In genomic region chr19:10486551-10486950, GRCh38 we compare ENCODE assay signal across 17 cellular contexts. TPM values are rescaled to one million over a fixed set of nuclear protein-coding genes. Genes with fewer than 3 reads are reported as not detected.
"Had no signal": no experiment of that assay in that cellular context is flagged by ENCODE, and none has a peak within 500 bp of the region (broad histone marks: within the 10 kb centered on the region; RNA-seq: fewer than 3 reads in every experiment).

No MANE protein-coding gene starts in this region.

- H3K9me3 ChIP-seq: heart right ventricle, pancreas, prostate gland, suprapubic skin, thyroid gland had no signal

- H3K36me3 Mint-ChIP-seq: natural killer cell had no signal

- ATAC-seq: esophagus mucosa, natural killer cell, pancreas, sciatic nerve had no signal

- H3K27ac ChIP-seq: heart right ventricle, pancreas, prostate gland, suprapubic skin, thyroid gland had no signal

- H3K4me3 Mint-ChIP-seq: natural killer cell, type B pancreatic cell had no signal

- H3K27me3 Mint-ChIP-seq: type B pancreatic cell had no signal

- H3K9me3 Mint-ChIP-seq: natural killer cell, type B pancreatic cell had no signal

- H3K4me1 Mint-ChIP-seq: natural killer cell had no signal

- H3K27ac Mint-ChIP-seq: type B pancreatic cell had no signal

- DNase-seq: effector CD8-positive, alpha-beta T cell; heart right ventricle; kidney glomerular epithelial cell; natural killer cell; occipital lobe; pancreas; retina; stimulated activated CD4-positive, alpha-beta T cell treated with anti-CD3 and anti-CD28 coated beads, Interleukin-2, amount 100 ng/mL, for 24 hours; stimulated activated naive CD4-positive, alpha-beta T cell treated with Interleukin-2 at 50 U/mL for 16 hours; thyroid gland had no signal

- H3K4me3 ChIP-seq: heart right ventricle, pancreas, prostate gland, suprapubic skin, thyroid gland had no signal

- H3K27me3 ChIP-seq: heart right ventricle, pancreas, suprapubic skin, thyroid gland had no signal

- H3K4me1 ChIP-seq: pancreas, prostate gland, suprapubic skin, thyroid gland had no signal

RNA-seq across cellular contexts. Expression of gene S1PR5, which starts 30.7 kb away (rescaled TPM):
- total RNA-seq: dermis microvascular lymphatic vessel endothelial cell, fibroblast of lung had no signal
